In genomic region chr5:78984020-78984610, GRCh38 we compare ENCODE assay signal across 8 cellular contexts. TPM values are rescaled to one million over a fixed set of nuclear protein-coding genes. Genes with fewer than 3 reads are reported as not detected.
DNase-seq lines count a peak whose midpoint lies in the region; ATAC-seq and TF ChIP-seq lines count a peak whose summit lies in the region.

No MANE protein-coding gene starts in this region.

- H3K27ac Mint-ChIP-seq in stimulated activated naive CD8-positive, alpha-beta T cell treated with anti-CD3 and anti-CD28 coated beads, Interleukin-15, Interleukin-2, amounts not matched to agents 100 ng/mL and 50 ng/mL, for 24 hours = peak overlapping the region; percentile 88

- H3K27ac ChIP-seq in colonic mucosa = peak overlapping the region; percentile 100
- peak overlapping the region; percentile 89 for H3K27ac ChIP-seq in muscle layer of colon (ENCODE audit: low read depth, low read length)

- no peak for ATAC-seq in stimulated activated naive CD8-positive, alpha-beta T cell treated with anti-CD3 and anti-CD28 coated beads, Interleukin-15, Interleukin-2, amounts not matched to agents 100 U/mL and 50 U/mL, for 24 hours
- ATAC-seq in GM21360 (IDR thresholded peaks at IDR 0.05; ENCODE audit: unreplicated experiment) = no peak

- peak; percentile 25 for TF ChIP-seq CTCF in colonic mucosa (IDR thresholded peaks at IDR 0.05)

- peak overlapping the region; percentile 72 to 82 for H3K9ac ChIP-seq in colonic mucosa (ENCODE audit: low read depth in 2 of 2, low read length in 2 of 2)
- H3K9ac ChIP-seq in muscle layer of colon (ENCODE audit: low read length) = peak overlapping the region; percentile 25

- H3K4me3 Mint-ChIP-seq in stimulated activated naive CD8-positive, alpha-beta T cell treated with anti-CD3 and anti-CD28 coated beads, Interleukin-15, Interleukin-2, amounts not matched to agents 100 ng/mL and 50 ng/mL, for 24 hours = peak overlapping the region; percentile 93

- H3K27me3 ChIP-seq in colonic mucosa (no peaks in the 10 kb centered on the region), muscle layer of colon (ENCODE audit: control insufficient read depth in 1 of 2, insufficient read depth in 2 of 2, low read length in 2 of 2) (no peaks in the 10 kb centered on the region)

- peaks cover 61% of the 10 kb centered on the region for H3K4me1 Mint-ChIP-seq in stimulated activated naive CD8-positive, alpha-beta T cell treated with anti-CD3 and anti-CD28 coated beads, Interleukin-15, Interleukin-2, amounts not matched to agents 100 ng/mL and 50 ng/mL, for 24 hours (ENCODE audit: low read depth)

- no peaks in the 10 kb centered on the region for H3K9me3 Mint-ChIP-seq in stimulated activated naive CD8-positive, alpha-beta T cell treated with anti-CD3 and anti-CD28 coated beads, Interleukin-15, Interleukin-2, amounts not matched to agents 100 ng/mL and 50 ng/mL, for 24 hours

- H3K36me3 ChIP-seq in colonic mucosa (no peaks in the 10 kb centered on the region), muscle layer of colon (ENCODE audit: insufficient read depth, low read length) (no peaks in the 10 kb centered on the region)

- peaks cover 6% of the 10 kb centered on the region for H3K4me1 ChIP-seq in colonic mucosa
- H3K4me1 ChIP-seq in muscle layer of colon (ENCODE audit: insufficient read depth, low read length) = peaks cover 20% of the 10 kb centered on the region

- H3K36me3 Mint-ChIP-seq in stimulated activated naive CD8-positive, alpha-beta T cell treated with anti-CD3 and anti-CD28 coated beads, Interleukin-15, Interleukin-2, amounts not matched to agents 100 ng/mL and 50 ng/mL, for 24 hours (ENCODE audit: low read depth) = no peaks in the 10 kb centered on the region

- H3K27me3 Mint-ChIP-seq in stimulated activated naive CD8-positive, alpha-beta T cell treated with anti-CD3 and anti-CD28 coated beads, Interleukin-15, Interleukin-2, amounts not matched to agents 100 ng/mL and 50 ng/mL, for 24 hours = no peaks in the 10 kb centered on the region

- intact Hi-C loops in colonic mucosa (cut with DNase I) = no loop called here

- H3K9me3 ChIP-seq in colonic mucosa = no peaks in the 10 kb centered on the region
- no peaks in the 10 kb centered on the region for H3K9me3 ChIP-seq in muscle layer of colon (ENCODE audit: low read length)

- peak overlapping the region; percentile 82 for H3K4me3 ChIP-seq in colonic mucosa
- H3K4me3 ChIP-seq in muscle layer of colon (ENCODE audit: low read depth in 1 of 2, low read length in 2 of 2) = peak overlapping the region; percentile 54 to 73

- DNase-seq in stimulated activated naive CD8-positive, alpha-beta T cell treated with anti-CD3 and anti-CD28 coated beads, Interleukin-15, Interleukin-2, amounts not matched to agents 100 U/mL and 50 U/mL, for 24 hours = no peak
- peak; percentile 48 for DNase-seq in NCI-H748 (lab: John Stamatoyannopoulos, UW; ENCODE audit: unreplicated experiment)
- DNase-seq in colonic mucosa = no peak
- DNase-seq in activated effector memory CD4-positive, alpha-beta T cell treated with Interleukin-2 at 50 U/mL for 16 hours = no peak
- no peak for DNase-seq in NCI-H774 (lab: John Stamatoyannopoulos, UW)

RNA-seq across cellular contexts. Expression of gene ARSB, which starts 1.0 kb away (rescaled TPM):
- total RNA-seq in colonic mucosa = 10 to 100 TPM; 10.1 to 11.4 TPM
